Comparison of ENCODE assay signal across 8 cellular contexts in genomic region chr5:149552038-149552494, GRCh38. TPM values are rescaled to one million over a fixed set of nuclear protein-coding genes. Genes with fewer than 3 reads are reported as not detected.
DNase-seq lines count a peak whose midpoint lies in the region; ATAC-seq, FAIRE-seq and TF ChIP-seq lines count a peak whose summit lies in the region.

No MANE protein-coding gene starts in this region.

- CTCF ChIA-PET in activated CD8-positive, alpha-beta T cell treated with anti-CD3 and anti-CD28 coated beads for 36 hours (lab: Charles Lee): interaction anchor here (0.6 to 2.7 kb wide), 15 partner anchors 10 to 1895 kb away, joined by 3 to 21 read pairs (median 5); partner anchors contain the start of genes GRPEL2 and PCYOX1L

- no peak for FAIRE-seq in small intestine (lab: Jason Lieb, UNC)

- DNase-seq in HAP-1 (ENCODE audit: low spot score in 2 of 2) (no peak), hepatocyte (ENCODE audit: low spot score) (no peak), small intestine (no peak), hippocampal formation (lab: John Stamatoyannopoulos, UW) (no peak), NCI-H526 treated with DMSO at 0.1 percent for 48 hours (lab: John Stamatoyannopoulos, UW) (no peak), NCI-H2107 (lab: John Stamatoyannopoulos, UW) (no peak)
- DNase-seq in activated CD8-positive, alpha-beta T cell treated with anti-CD3 and anti-CD28 coated beads for 36 hours: no peak

- H3K36me3 Mint-ChIP-seq in activated CD8-positive, alpha-beta T cell treated with anti-CD3 and anti-CD28 coated beads for 36 hours (ENCODE audit: low read depth): peaks cover 35% of the 10 kb centered on the region

- H3K4me1 ChIP-seq in HAP-1 (peaks cover 24% of the 10 kb centered on the region), hepatocyte (ENCODE audit: insufficient read depth) (peaks cover 12% of the 10 kb centered on the region), small intestine (ENCODE audit: control insufficient read depth in 2 of 2, insufficient read depth in 1 of 2, low read depth in 1 of 2, low read length in 1 of 2) (peaks cover 0 to 3% of the 10 kb centered on the region in 2 donors)

- H3K4me3 ChIP-seq in HAP-1 (peak overlapping the region; percentile 89), hepatocyte (peak overlapping the region; percentile 60), small intestine (ENCODE audit: low read depth in 1 of 2, low read length in 2 of 2) (peak overlapping the region; percentile 36 to 43)

- H3K9me3 ChIP-seq in HAP-1 (no peaks in the 10 kb centered on the region), hepatocyte (ENCODE audit: low read depth) (no peaks in the 10 kb centered on the region), small intestine (ENCODE audit: control insufficient read depth, low read depth) (no peaks in the 10 kb centered on the region)

- H4K20me1 ChIP-seq in hepatocyte (ENCODE audit: insufficient read depth, poor library complexity, severe bottlenecking): peaks cover 19% of the 10 kb centered on the region

- no peaks in the 10 kb centered on the region for H3K9me2 ChIP-seq in hepatocyte (replicated peaks; ENCODE audit: insufficient read depth)

- ATAC-seq in activated CD8-positive, alpha-beta T cell treated with anti-CD3 and anti-CD28 coated beads for 36 hours: no peak
- ATAC-seq in HG03159 (IDR thresholded peaks at IDR 0.05; ENCODE audit: unreplicated experiment): no peak

- H3K27me3 ChIP-seq in HAP-1 (ENCODE audit: low read depth): no peaks in the 10 kb centered on the region
- no peaks in the 10 kb centered on the region for H3K27me3 ChIP-seq in hepatocyte
- H3K27me3 ChIP-seq in small intestine (ENCODE audit: control insufficient read depth in 2 of 2, insufficient read depth in 2 of 2, low read length in 2 of 2): no peaks in the 10 kb centered on the region

- H3K27me3 Mint-ChIP-seq in activated CD8-positive, alpha-beta T cell treated with anti-CD3 and anti-CD28 coated beads for 36 hours: no peaks in the 10 kb centered on the region

- in situ Hi-C loops in HAP-1 (cut with MboI; ENCODE audit: low sequenced_read_pairs): loop anchor here (25.0 kb wide), 1 partner anchor 415 kb away; the partner anchor contains the start of gene ABLIM3

- H3K4me2 ChIP-seq in hepatocyte: peak overlapping the region; percentile 78

- H3K79me2 ChIP-seq in hepatocyte: peaks cover 48% of the 10 kb centered on the region

- POLR2A ChIA-PET in activated CD8-positive, alpha-beta T cell treated with anti-CD3 and anti-CD28 coated beads for 36 hours (lab: Charles Lee): interaction anchor here (1.3 to 2.8 kb wide), 4 partner anchors 9 to 207 kb away, joined by 3 to 19 read pairs (median 10); partner anchors contain the start of gene GRPEL2

- H3K9me3 Mint-ChIP-seq in activated CD8-positive, alpha-beta T cell treated with anti-CD3 and anti-CD28 coated beads for 36 hours: no peaks in the 10 kb centered on the region

- H3K36me3 ChIP-seq in HAP-1 (replicated peaks): peaks cover 32% of the 10 kb centered on the region
- no peaks in the 10 kb centered on the region for H3K36me3 ChIP-seq in hepatocyte (replicated peaks; ENCODE audit: insufficient read depth, low read depth)
- H3K36me3 ChIP-seq in small intestine (ENCODE audit: control insufficient read depth in 2 of 2, insufficient read depth in 2 of 2, low read length in 2 of 2): no peaks in the 10 kb centered on the region

- H3K27ac ChIP-seq in hepatocyte (peak overlapping the region; percentile 96), small intestine (ENCODE audit: low read depth in 1 of 2, low read length in 1 of 2) (peak overlapping the region; percentile 95 to 99)

- H3K4me1 Mint-ChIP-seq in activated CD8-positive, alpha-beta T cell treated with anti-CD3 and anti-CD28 coated beads for 36 hours (ENCODE audit: low read depth): peaks cover 16% of the 10 kb centered on the region

- H3K27ac Mint-ChIP-seq in activated CD8-positive, alpha-beta T cell treated with anti-CD3 and anti-CD28 coated beads for 36 hours: peak overlapping the region; percentile 99

- intact Hi-C loops in activated CD8-positive, alpha-beta T cell treated with anti-CD3 and anti-CD28 coated beads for 36 hours (cut with micrococcal nuclease): no loop called here

- peak overlapping the region; percentile 96 for H3K4me3 Mint-ChIP-seq in activated CD8-positive, alpha-beta T cell treated with anti-CD3 and anti-CD28 coated beads for 36 hours

- 35% methylated on average over 6 of the region's 6 CpGs for WGBS in hepatocyte (ENCODE audit: low lambda C conversion rate, missing lambda C conversion rate)
- WGBS in small intestine, 3 donors: 20 to 28% (median 26%) methylated on average over 6 of the region's 6 CpGs

- peak overlapping the region; percentile 39 for H2AFZ ChIP-seq in hepatocyte

- TF ChIP-seq CTCF in activated CD8-positive, alpha-beta T cell treated with anti-CD3 and anti-CD28 coated beads for 36 hours (IDR thresholded peaks at IDR 0.05): no peak
- no peak for TF ChIP-seq CTCF in hepatocyte (IDR thresholded peaks at IDR 0.05; ENCODE audit: poor library complexity)

RNA-seq across cellular contexts. Expression of gene CSNK1A1, which starts 0.8 kb away (rescaled TPM):
- total RNA-seq in activated CD8-positive, alpha-beta T cell treated with anti-CD3 and anti-CD28 coated beads for 36 hours: 100 to 1,000 TPM; 154 to 168 TPM
- total RNA-seq in hepatocyte: 220 and 231 TPM in 2 replicates
- polyA plus RNA-seq in hepatocyte (102 and 106 TPM in 2 replicates), small intestine (100 to 1,000 TPM in 1 of 3 donors, 10 to 100 TPM in 2; 58.6 to 105 (median 64.2) TPM)

RNA-seq across cellular contexts. Expression of gene ARHGEF37, which starts 29.2 kb away (rescaled TPM):
- total RNA-seq in activated CD8-positive, alpha-beta T cell treated with anti-CD3 and anti-CD28 coated beads for 36 hours: 1 to 10 TPM; 1.1 TPM
- 2.0 and 2.3 TPM in 2 replicates for total RNA-seq in hepatocyte
- polyA plus RNA-seq in hepatocyte (2.9 and 3.1 TPM in 2 replicates), small intestine (1 to 10 TPM; 3.8 to 8.7 (median 4.2) TPM)
